15 cellular contexts compared by ENCODE assay signal in the genomic region with DNA sequence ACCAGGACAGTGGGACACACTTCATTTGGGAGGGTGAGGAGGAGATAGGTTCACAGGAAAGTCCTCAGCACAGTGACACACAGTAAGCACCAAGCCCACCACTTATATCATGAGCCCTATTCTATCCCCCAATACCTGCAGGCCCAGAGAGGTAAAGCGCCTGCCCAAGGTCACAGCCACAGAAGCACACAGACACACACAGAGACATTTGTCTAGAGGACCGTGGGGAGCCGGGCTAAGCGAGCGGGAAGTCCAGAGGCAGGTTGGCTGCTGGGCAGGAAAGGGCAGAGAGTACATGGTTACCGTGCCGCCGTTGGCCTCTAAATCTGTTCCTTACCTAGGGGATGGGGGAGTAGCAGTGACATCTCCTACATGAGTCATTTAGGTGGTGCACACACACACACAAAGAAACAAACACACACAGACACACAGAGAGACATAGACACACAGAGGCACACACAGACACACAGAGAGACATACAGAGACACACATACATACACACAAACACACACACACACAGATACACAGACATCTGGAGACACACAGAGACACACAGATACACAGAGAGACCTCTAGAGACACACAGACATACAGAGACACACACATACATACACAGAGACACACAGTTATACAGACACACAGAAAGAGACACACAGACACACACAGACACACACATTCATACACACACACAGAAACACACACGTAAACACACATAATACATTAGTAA. TPM values are rescaled to one million over a fixed set of nuclear protein-coding genes. Genes with fewer than 3 reads are reported as not detected.
DNase-seq lines count a peak whose midpoint lies in the region; ATAC-seq and TF ChIP-seq lines count a peak whose summit lies in the region.
"Had no signal": no experiment of that assay in that cellular context is flagged by ENCODE, and none has a peak within 500 bp of the region (broad histone marks: within the 10 kb centered on the region; RNA-seq: fewer than 3 reads in every experiment).

No MANE protein-coding gene starts in this region.

- no peak overlapping the region for H3K4ac ChIP-seq in IMR-90 (ENCODE audit: low read depth, low read length)

- peak overlapping the region; percentile 20; the same call in 1 of the 2 replicates for H2BK20ac ChIP-seq in IMR-90 (ENCODE audit: low read depth, low read length)

- POLR2A ChIA-PET in IMR-90 (lab: Charles Lee; ENCODE audit: unreplicated experiment): interaction anchor here (0.7 kb wide), 1 partner anchor 9 kb away, joined by 3 read pairs; no protein-coding TSS in a partner anchor

- H3K27me3 ChIP-seq in BLaER1 treated with 17β-estradiol and CSF1 and Interleukin-3, amounts not matched to agents 10 nM and 100 nM: no peaks in the 10 kb centered on the region
- H3K27me3 ChIP-seq in IMR-90 (ENCODE audit: control insufficient read depth, insufficient read depth, low read length) (no peaks in the 10 kb centered on the region), spleen (replicated peaks in 1 of 7) (no peaks in the 10 kb centered on the region)

- H3K18ac ChIP-seq in IMR-90 (ENCODE audit: low read depth, low read length): no peak overlapping the region

- no peak overlapping the region for H3K56ac ChIP-seq in IMR-90 (ENCODE audit: extremely low read depth, insufficient read depth, low read length)

- dilution Hi-C loops in IMR-90 (cut with HindIII; ENCODE audit: low sequenced_read_pairs, unreplicated experiment): no loop called here

- DNase-seq in IMR-90: no peak
- no peak for DNase-seq in left lobe of liver (ENCODE audit: low spot score)
- no peak for DNase-seq in spleen
- DNase-seq in NAMALWA (ENCODE audit: low spot score): no peak
- no peak for DNase-seq in medulla oblongata (ENCODE audit: extremely low spot score)
- DNase-seq: ACHN; CD4-positive, alpha-beta memory T cell; H7; NCI-H1092 treated with DMSO at 0.1 percent for 48 hours; NCI-H1694 treated with DMSO at 0.1 percent for 48 hours; NCI-H345; NCI-H526 treated with DMSO at 0.1 percent for 48 hours; OCI-M1 had no signal

- H3K27ac ChIP-seq in BLaER1 treated with 17β-estradiol and CSF1 and Interleukin-3, amounts not matched to agents 10 nM and 100 nM: peak overlapping the region in 10 of 11 experiments; percentile 15 to 87 (median 80); a peak in 19 of 22 replicates
- H3K27ac ChIP-seq in IMR-90 (ENCODE audit: insufficient read depth, low read length) (no peak overlapping the region), spleen (peak overlapping the region in 7 of 8 donors; percentile 78 to 98 (median 89))

- peak overlapping the region; percentile 61; the same call in 2 of the 3 replicates for H2BK15ac ChIP-seq in IMR-90 (ENCODE audit: low read depth, low read length)

- CTCF ChIA-PET in IMR-90 (lab: Yijun Ruan, JAX): no interaction called here

- H2AK5ac ChIP-seq in IMR-90 (ENCODE audit: low read depth, low read length): peak overlapping the region; percentile 68

- H2BK120ac ChIP-seq in IMR-90 (ENCODE audit: low read depth, low read length): no peak overlapping the region

- TF ChIP-seq POLR2A in IMR-90 (IDR thresholded peaks at IDR 0.05; ENCODE audit: low read depth, low read length) (no peak), spleen (IDR thresholded peaks at IDR 0.05) (no peak)

- no peak for ATAC-seq in IMR-90 (ENCODE audit: low read depth)
- peak; percentile 52 for ATAC-seq in left lobe of liver
- ATAC-seq in GM18907 (IDR thresholded peaks at IDR 0.05; ENCODE audit: unreplicated experiment): no peak

- peak overlapping the region; percentile 75 to 97 (median 89); a peak in 21 of 22 replicates for H3K4me2 ChIP-seq in BLaER1 treated with 17β-estradiol and CSF1 and Interleukin-3, amounts not matched to agents 10 nM and 100 nM
- H3K4me2 ChIP-seq in IMR-90 (ENCODE audit: low read depth, low read length): no peak overlapping the region

- WGBS in IMR-90 (ENCODE audit: extremely low coverage in 2 of 2, insufficient read length in 1 of 2), 2 experiments: no CpG with 5 or more reads among the region's 9 CpGs
- WGBS in spleen, 5 donors: 81 to 89% (median 85%) methylated on average over 9 of the region's 9 CpGs

- H2AK9ac ChIP-seq in IMR-90 (replicated peaks; ENCODE audit: low read depth, low read length, poor library complexity): peak overlapping the region; percentile 40

- no peak for TF ChIP-seq RAD21 in IMR-90 (IDR thresholded peaks at IDR 0.05; ENCODE audit: low read length)

- H3K9ac ChIP-seq in BLaER1 treated with 17β-estradiol and CSF1 and Interleukin-3, amounts not matched to agents 10 nM and 100 nM: peak overlapping the region in 9 of 11 experiments; percentile 18 to 75 (median 32); a peak in 9 of 22 replicates
- no peak overlapping the region for H3K9ac ChIP-seq in IMR-90 (ENCODE audit: low read depth, low read length)

- H4K8ac ChIP-seq in IMR-90 (ENCODE audit: low read depth in 2 of 2, low read length in 2 of 2): no peak overlapping the region; a peak in 2 of 4 replicates

- H3K9me3 ChIP-seq in BLaER1 treated with 17β-estradiol and CSF1 and Interleukin-3, amounts not matched to agents 10 nM and 100 nM (replicated peaks in 1 of 11): no peaks in the 10 kb centered on the region
- H3K9me3 ChIP-seq in IMR-90 (ENCODE audit: control insufficient read depth, insufficient read depth, low read length) (no peaks in the 10 kb centered on the region), spleen (no peaks in the 10 kb centered on the region)

- H3K14ac ChIP-seq in IMR-90 (replicated peaks; ENCODE audit: low read depth, low read length): peak overlapping the region; percentile 63; the same call in 1 of the 2 replicates

- peak overlapping the region; percentile 33; the same call in 1 of the 2 replicates for H4K91ac ChIP-seq in IMR-90 (ENCODE audit: insufficient read depth, low read depth, low read length)

- no peak overlapping the region for H3K4me3 ChIP-seq in BLaER1 treated with 17β-estradiol and CSF1 and Interleukin-3, amounts not matched to agents 10 nM and 100 nM
- H3K4me3 ChIP-seq in IMR-90 (ENCODE audit: insufficient read depth, low read depth, low read length) (no peak overlapping the region), spleen (no peak overlapping the region)

- no peaks in the 10 kb centered on the region for H4K20me1 ChIP-seq in BLaER1 treated with 17β-estradiol and CSF1 and Interleukin-3, amounts not matched to agents 10 nM and 100 nM
- H4K20me1 ChIP-seq in IMR-90 (ENCODE audit: insufficient read depth, low read length): no peaks in the 10 kb centered on the region

- no peaks in the 10 kb centered on the region for H3K36me3 ChIP-seq in BLaER1 treated with 17β-estradiol and CSF1 and Interleukin-3, amounts not matched to agents 10 nM and 100 nM
- no peaks in the 10 kb centered on the region for H3K36me3 ChIP-seq in IMR-90 (ENCODE audit: control insufficient read depth, insufficient read depth, low read length)
- no peaks in the 10 kb centered on the region for H3K36me3 ChIP-seq in spleen

- TF ChIP-seq CTCF in IMR-90 (conservative IDR thresholded peaks at IDR 0.05; ENCODE audit: low read depth, low read length): no peak
- TF ChIP-seq CTCF in spleen (IDR thresholded peaks at IDR 0.05 in 8 of 11, conservative IDR thresholded peaks at IDR 0.05 in 3 of 11): no peak

- intact Hi-C loops in IMR-90 (cut with micrococcal nuclease) (no loop called here), spleen (cut with DNase I; ENCODE audit: low total_unique reads) (no loop called here)

- in situ Hi-C loops in IMR-90 (cut with MboI; ENCODE audit: low sequenced_read_pairs): no loop called here

- H2BK5ac ChIP-seq in IMR-90 (ENCODE audit: low read depth, low read length, poor library complexity, severe bottlenecking): peak overlapping the region; percentile 68

- no peaks in the 10 kb centered on the region for H3K79me1 ChIP-seq in IMR-90 (ENCODE audit: low read depth in 1 of 2, low read length in 2 of 2)

- H2AFZ ChIP-seq in IMR-90 (replicated peaks; ENCODE audit: low read length, poor library complexity): no peak overlapping the region

- no TSS peak for BruUV-seq in IMR-90 (replicated peaks; lab: Mats Ljungman, UMichigan)

- H3K4me1 ChIP-seq in BLaER1 treated with 17β-estradiol and CSF1 and Interleukin-3, amounts not matched to agents 10 nM and 100 nM: peaks cover 58 to 69% (median 62%) of the 10 kb centered on the region in 10 experiments
- peaks cover 13% of the 10 kb centered on the region for H3K4me1 ChIP-seq in IMR-90 (ENCODE audit: control insufficient read depth, insufficient read depth, low read length)
- H3K4me1 ChIP-seq in spleen: peaks cover 11 to 60% (median 36%) of the 10 kb centered on the region in 6 donors

- H3K23ac ChIP-seq in IMR-90 (ENCODE audit: low read depth, low read length): 0 out of 2 replicates have a peak overlapping the region, but pooled peaks have one; percentile 83

- no peak overlapping the region for H4K5ac ChIP-seq in IMR-90 (ENCODE audit: low read depth, low read length)

- H3K9me1 ChIP-seq in IMR-90 (ENCODE audit: insufficient read depth, low read length): peaks cover 6% of the 10 kb centered on the region

TF ChIP-seq in IMR-90, 13 proteins besides CTCF, POLR2A, EP300 and RAD21 (continues in another document):
- TF ChIP-seq RCOR1 (IDR thresholded peaks at IDR 0.05; ENCODE audit: insufficient replicate concordance, low read length) (no peak), SMC3 (IDR thresholded peaks at IDR 0.05; ENCODE audit: low read depth, low read length) (no peak), RFX5 (IDR thresholded peaks at IDR 0.05; ENCODE audit: low read depth, low read length) (no peak), CHD1 (IDR thresholded peaks at IDR 0.05; ENCODE audit: low read depth, low read length) (no peak), BHLHE40 (IDR thresholded peaks at IDR 0.05; ENCODE audit: low read depth, low read length) (no peak), NFE2L2 (IDR thresholded peaks at IDR 0.05; ENCODE audit: low read depth, low read length) (no peak)

RNA-seq across cellular contexts. Expression of gene DUSP1, which starts 15.9 kb away (rescaled TPM):
- total RNA-seq in IMR-90 (2012; rRNA removed) (304 and 320 TPM in 2 replicates), left lobe of liver (145 TPM), spleen (100 to 1,000 TPM; 197 to 818 (median 376) TPM)
- polyA plus RNA-seq in IMR-90 (2012; rRNA removed) (467 and 674 TPM in 2 replicates), spleen (100 to 1,000 TPM in 1 of 3 donors, 10 to 100 TPM in 2; 46.0 to 116 (median 68.9) TPM)
- polyA plus RNA-seq in IMR-90 (2012; cell fraction: cytosol; rRNA removed): 405 and 1,457 TPM in 2 replicates
- polyA plus RNA-seq in IMR-90 (2012; cell fraction: nucleus; rRNA removed; ENCODE audit: low replicate concordance): 1,904 and 1,990 TPM in 2 replicates

RNA-seq across cellular contexts. Expression of gene ERGIC1, which starts 47.2 kb away (rescaled TPM):
- total RNA-seq in IMR-90 (2012; rRNA removed): 124 and 134 TPM in 2 replicates
- polyA plus RNA-seq in IMR-90 (2012; rRNA removed): 185 and 192 TPM in 2 replicates
- polyA plus RNA-seq in IMR-90 (2012; cell fraction: cytosol; rRNA removed): 59.2 and 179 TPM in 2 replicates
- 128 and 132 TPM in 2 replicates for polyA plus RNA-seq in IMR-90 (2012; cell fraction: nucleus; rRNA removed; ENCODE audit: low replicate concordance)
- total RNA-seq in left lobe of liver: 158 TPM
- total RNA-seq in spleen: 100 to 1,000 TPM in 6 of 7 donors, 10 to 100 TPM in 1; 96.6 to 166 (median 143) TPM
- polyA plus RNA-seq in spleen: 10 to 100 TPM; 36.9 to 84.6 (median 46.8) TPM
